Comparison of ENCODE assay signal across 10 cellular contexts in the genomic region with DNA sequence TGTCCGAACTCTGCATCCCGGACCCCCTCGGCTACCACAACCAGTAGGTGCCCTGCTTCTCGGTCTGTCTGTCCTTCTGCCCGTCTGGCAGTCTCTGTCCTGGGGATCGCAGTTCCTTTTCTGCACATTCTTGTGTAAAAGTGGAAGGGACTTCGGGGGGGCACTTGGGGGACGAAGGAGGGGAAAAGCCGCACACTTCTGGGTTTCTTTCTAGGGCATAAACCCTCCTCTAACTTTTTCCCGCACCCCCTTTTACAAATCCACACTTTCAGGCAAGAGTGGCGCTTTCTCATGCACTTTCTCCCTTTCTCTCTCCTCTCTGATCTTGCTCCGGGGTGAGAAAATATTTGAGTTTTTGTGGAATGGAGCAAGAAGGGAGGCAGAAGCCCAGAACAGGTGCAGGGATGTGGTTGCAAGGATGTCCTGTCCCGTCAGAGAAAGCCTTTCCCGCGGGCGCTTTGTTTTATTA. TPM values are rescaled to one million over a fixed set of nuclear protein-coding genes. Genes with fewer than 3 reads are reported as not detected.
A peak's percentile ranks its signal among the peaks of the same experiment; 100 is the strongest.
DNase-seq lines count a peak whose midpoint lies in the region; ATAC-seq and TF ChIP-seq lines count a peak whose summit lies in the region.
"Had no signal": no experiment of that assay in that cellular context is flagged by ENCODE, and none has a peak within 500 bp of the region (broad histone marks: within the 10 kb centered on the region; RNA-seq: fewer than 3 reads in every experiment).

No MANE protein-coding gene starts in this region.

- no peak overlapping the region for H3K27ac ChIP-seq in GM23338 (ENCODE audit: low read depth)
- no peak overlapping the region for H3K27ac ChIP-seq in parathyroid adenoma
- no peak overlapping the region for H3K27ac ChIP-seq in colonic mucosa

- no peak overlapping the region for H3K27ac Mint-ChIP-seq in GM23338
- H3K27ac Mint-ChIP-seq in T-helper 2 cell treated with Interferon-gamma antibody and Interleukin-4, amounts not matched to agents 5 μg/mL and 100 μg/mL, for 36 hours: no peak overlapping the region

- H3K9me2 ChIP-seq in GM23338 (ENCODE audit: insufficient read depth): no peaks in the 10 kb centered on the region

- H3K9ac ChIP-seq in adipocyte (ENCODE audit: low read length): no peak overlapping the region
- no peak overlapping the region for H3K9ac ChIP-seq in parathyroid adenoma
- no peak overlapping the region for H3K9ac ChIP-seq in colonic mucosa (ENCODE audit: low read depth in 2 of 2, low read length in 2 of 2)

- ATAC-seq in GM23338: peak; percentile 6; the same call in 1 of the 3 replicates

- H3K27me3 Mint-ChIP-seq in GM23338 (ENCODE audit: insufficient read depth, low read depth, poor library complexity): peaks cover 62% of the 10 kb centered on the region
- H3K27me3 Mint-ChIP-seq in T-helper 2 cell treated with Interferon-gamma antibody and Interleukin-4, amounts not matched to agents 5 μg/mL and 100 μg/mL, for 36 hours (ENCODE audit: low read depth): peaks cover 75% of the 10 kb centered on the region

- H3K36me3 ChIP-seq in GM23338 (ENCODE audit: insufficient read depth) (no peaks in the 10 kb centered on the region), adipocyte (ENCODE audit: control insufficient read depth, insufficient read depth, low read length, severe bottlenecking) (no peaks in the 10 kb centered on the region), parathyroid adenoma (ENCODE audit: control insufficient read depth, insufficient read depth, low read length) (no peaks in the 10 kb centered on the region), colonic mucosa (no peaks in the 10 kb centered on the region)

- peak overlapping the region; percentile 95 for H3K4me2 ChIP-seq in GM23338
- H3K4me2 ChIP-seq in parathyroid adenoma (ENCODE audit: low read length): peak overlapping the region; percentile 51

- intact Hi-C loops in colonic mucosa (cut with DNase I): no loop called here

- H3K4me1 ChIP-seq in GM23338 (ENCODE audit: insufficient read depth) (0 out of 2 replicates have a peak, but pooled peaks cover 3% of the 10 kb centered on the region), adipocyte (ENCODE audit: control insufficient read depth, insufficient read depth, low read length) (peaks cover 11% of the 10 kb centered on the region), parathyroid adenoma (no peaks in the 10 kb centered on the region), colonic mucosa (no peaks in the 10 kb centered on the region)

- H2AFZ ChIP-seq in GM23338 (peak overlapping the region; percentile 98), parathyroid adenoma (peak overlapping the region; percentile 28)

- no peak for DNase-seq in GM23338 (ENCODE audit: low spot score)
- DNase-seq in adipocyte (ENCODE audit: low read depth): no peak
- no peak for DNase-seq in fibroblast of villous mesenchyme (ENCODE audit: low read depth)
- DNase-seq in colonic mucosa: no peak
- DNase-seq in T-helper 2 cell treated with Interferon-gamma antibody and Interleukin-4, amounts not matched to agents 5 μg/mL and 100 μg/mL, for 36 hours (ENCODE audit: low spot score): no peak
- DNase-seq in GM03348 (ENCODE audit: low spot score): no peak
- DNase-seq in NOMO-1 (lab: John Stamatoyannopoulos, UW; ENCODE audit: unreplicated experiment in 2 of 2): no peak
- DNase-seq: stimulated activated CD4-positive, alpha-beta T cell treated with anti-CD3 and anti-CD28 coated beads, Interleukin-4, amount 100 ng/mL, for 1 hour; substantia nigra had no signal

- H3K27me3 ChIP-seq in GM23338 (ENCODE audit: insufficient read depth) (peaks cover 67% of the 10 kb centered on the region), adipocyte (replicated peaks; ENCODE audit: control insufficient read depth, insufficient read depth, low read length) (peaks cover 72% of the 10 kb centered on the region), parathyroid adenoma (ENCODE audit: control insufficient read depth, insufficient read depth, low read length) (peaks cover 10% of the 10 kb centered on the region), colonic mucosa (peaks cover 25% of the 10 kb centered on the region)

- H3F3A ChIP-seq in GM23338 (replicated peaks; ENCODE audit: low read depth): no peaks in the 10 kb centered on the region

- H3K4me3 ChIP-seq in GM23338 (peak overlapping the region; percentile 86), adipocyte (ENCODE audit: low read length) (peak overlapping the region; percentile 52), fibroblast of villous mesenchyme (ENCODE audit: low read depth, low read length) (peak overlapping the region; percentile 18), parathyroid adenoma (ENCODE audit: low read depth, low read length) (peak overlapping the region; percentile 12), colonic mucosa (no peak overlapping the region)

- H3K9me3 ChIP-seq in adipocyte (ENCODE audit: control insufficient read depth, low read length) (no peaks in the 10 kb centered on the region), parathyroid adenoma (ENCODE audit: control insufficient read depth, low read length) (no peaks in the 10 kb centered on the region), colonic mucosa (no peaks in the 10 kb centered on the region)

- peaks cover 15% of the 10 kb centered on the region for H3K4me1 Mint-ChIP-seq in GM23338
- no peaks in the 10 kb centered on the region for H3K4me1 Mint-ChIP-seq in T-helper 2 cell treated with Interferon-gamma antibody and Interleukin-4, amounts not matched to agents 5 μg/mL and 100 μg/mL, for 36 hours (ENCODE audit: low read depth)

- no peaks in the 10 kb centered on the region for H4K20me1 ChIP-seq in GM23338 (replicated peaks; ENCODE audit: insufficient read depth)

- peak overlapping the region; percentile 96 for H3K4me3 Mint-ChIP-seq in GM23338
- H3K4me3 Mint-ChIP-seq in T-helper 2 cell treated with Interferon-gamma antibody and Interleukin-4, amounts not matched to agents 5 μg/mL and 100 μg/mL, for 36 hours: no peak overlapping the region

- no peaks in the 10 kb centered on the region; the same call in 2 of the 3 replicates for H3K9me3 Mint-ChIP-seq in GM23338
- no peaks in the 10 kb centered on the region for H3K9me3 Mint-ChIP-seq in T-helper 2 cell treated with Interferon-gamma antibody and Interleukin-4, amounts not matched to agents 5 μg/mL and 100 μg/mL, for 36 hours

- H3K79me2 ChIP-seq in GM23338 (replicated peaks; ENCODE audit: insufficient read depth) (no peaks in the 10 kb centered on the region), parathyroid adenoma (no peaks in the 10 kb centered on the region)

- peaks cover 3% of the 10 kb centered on the region; the same call in 1 of the 3 replicates for H3K36me3 Mint-ChIP-seq in GM23338 (ENCODE audit: low read depth)
- no peaks in the 10 kb centered on the region for H3K36me3 Mint-ChIP-seq in T-helper 2 cell treated with Interferon-gamma antibody and Interleukin-4, amounts not matched to agents 5 μg/mL and 100 μg/mL, for 36 hours (ENCODE audit: low read depth)

- no peak for TF ChIP-seq CTCF in GM23338 (conservative IDR thresholded peaks at IDR 0.05; ENCODE audit: low read depth in 2 of 2)
- no peak for TF ChIP-seq CTCF in fibroblast of villous mesenchyme (IDR thresholded peaks at IDR 0.05; ENCODE audit: insufficient read depth, low read depth, low read length)
- no peak for TF ChIP-seq CTCF in parathyroid adenoma (IDR thresholded peaks at IDR 0.05)
- TF ChIP-seq CTCF in colonic mucosa (IDR thresholded peaks at IDR 0.05): no peak

TF ChIP-seq in GM23338, 12 proteins besides CTCF, POLR2A, EP300 and RAD21:
- TF ChIP-seq JUNB (IDR thresholded peaks at IDR 0.05; ENCODE audit: unreplicated experiment) (no peak), EZH2 (IDR thresholded peaks at IDR 0.05; ENCODE audit: low read depth, unreplicated experiment) (peak; percentile 94)

RNA-seq across cellular contexts. Expression of a gene that starts 0.5 kb away (rescaled TPM):
- total RNA-seq in GM23338 (2014; rRNA removed; shearing (Covaris generic)): 0.52 and 1.0 TPM in 2 replicates
- polyA plus RNA-seq in GM23338 (2016; fragmentation: Nextera tagmentation; extraction: Ambion mirVana): 0.09 and 0.31 TPM in 2 replicates
- total RNA-seq in fibroblast of villous mesenchyme (not detected in 2 replicates), colonic mucosa (under 1 TPM; 0.10 to 0.21 TPM)
